2 cellular contexts compared by ENCODE assay signal in the genomic region with DNA sequence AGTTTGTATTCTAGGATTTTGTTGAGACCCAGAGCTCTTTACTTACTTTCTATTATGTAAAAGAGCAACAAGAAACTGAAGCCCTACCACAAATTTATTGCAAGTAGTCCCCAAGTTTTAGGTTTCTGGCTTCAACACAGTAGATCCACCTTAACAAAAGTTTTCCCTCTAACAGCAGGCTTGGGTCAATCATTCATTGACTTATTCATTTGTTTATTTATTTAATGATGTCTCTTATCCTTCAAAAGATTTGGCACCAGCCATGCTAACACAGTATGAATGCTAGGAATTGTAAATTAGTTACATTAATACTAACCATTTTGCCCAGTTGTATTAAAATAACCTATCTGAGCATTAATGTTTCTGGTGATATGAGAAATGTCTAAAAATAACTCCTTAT.
"Had no signal": no experiment of that assay in that cellular context is flagged by ENCODE, and none has a peak within 500 bp of the region (broad histone marks: within the 10 kb centered on the region; RNA-seq: fewer than 3 reads in every experiment).

No MANE protein-coding gene starts in this region.

- DNase-seq: GDM1, GF-D8 had no signal
